ENCODE assay signal across 27 cellular contexts in the genomic region with DNA sequence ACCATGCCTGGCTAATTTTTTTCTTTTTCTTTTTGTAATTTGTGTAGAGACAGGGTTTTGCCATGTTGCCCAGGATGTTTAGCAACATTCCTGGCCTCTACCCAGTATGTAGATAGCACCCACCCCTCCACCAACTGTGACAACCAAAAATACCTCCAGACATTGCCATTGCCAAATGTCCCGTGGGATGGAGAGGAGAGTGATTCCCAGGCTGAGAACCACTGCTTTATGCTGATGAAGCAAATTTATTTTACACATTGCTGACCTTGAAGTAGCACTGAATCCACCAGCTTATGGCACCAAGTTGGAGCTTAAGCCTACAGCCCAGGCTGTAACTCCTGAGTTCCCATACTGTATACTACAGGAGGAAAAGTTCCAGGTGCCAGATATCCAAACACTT. TPM values are rescaled to one million over a fixed set of nuclear protein-coding genes. Genes with fewer than 3 reads are reported as not detected.
A peak's percentile ranks its signal among the peaks of the same experiment; 100 is the strongest.
DNase-seq lines count a peak whose midpoint lies in the region; ATAC-seq, FAIRE-seq and TF ChIP-seq lines count a peak whose summit lies in the region.
"Had no signal": no experiment of that assay in that cellular context is flagged by ENCODE, and none has a peak within 500 bp of the region (broad histone marks: within the 10 kb centered on the region; RNA-seq: fewer than 3 reads in every experiment).

No MANE protein-coding gene starts in this region.

- H3K4ac ChIP-seq in H1 (replicated peaks; ENCODE audit: insufficient read length, low read depth, low read length) = no peak overlapping the region

- H4K8ac ChIP-seq in H1 (ENCODE audit: extremely low read depth, insufficient read depth, low read length) = no peak overlapping the region

- H4K91ac ChIP-seq in H1 (replicated peaks; ENCODE audit: insufficient read length, low read length) = no peak overlapping the region

- no peak overlapping the region for H3K18ac ChIP-seq in H1 (ENCODE audit: extremely low read depth, low read length)

- no peak overlapping the region for H3K14ac ChIP-seq in H1 (ENCODE audit: insufficient read length)

- no peak overlapping the region for H2BK12ac ChIP-seq in H1 (ENCODE audit: low read depth, low read length)

- intact Hi-C loops in Right ventricle myocardium inferior (cut with DNase I) (no loop called here), left ventricle myocardium inferior (cut with micrococcal nuclease) (no loop called here), HepG2 (cut with micrococcal nuclease; ENCODE audit: unreplicated experiment) (no loop called here), right lobe of liver (cut with DNase I) (no loop called here)

- no peak overlapping the region for H2BK120ac ChIP-seq in H1 (replicated peaks; ENCODE audit: low read depth, low read length)

- POLR2A ChIA-PET in HepG2 (lab: Yijun Ruan, JAX) = no interaction called here
- POLR2A ChIA-PET in H1 (lab: Charles Lee; ENCODE audit: partially characterized antibody) = no interaction called here

- no peak for TF ChIP-seq RAD21 in HepG2 (CRISPR knock-in tag; IDR thresholded peaks at IDR 0.05)
- no peak for TF ChIP-seq RAD21 in H1 (IDR thresholded peaks at IDR 0.05 in 1 of 2, conservative IDR thresholded peaks at IDR 0.05 in 1 of 2; ENCODE audit: low read depth in 2 of 2, low read length in 2 of 2)

- H3K9me3 ChIP-seq in left ventricle myocardium inferior (replicated peaks) = no peaks in the 10 kb centered on the region
- no peaks in the 10 kb centered on the region for H3K9me3 ChIP-seq in HepG2 (ENCODE audit: low read length)
- no peaks in the 10 kb centered on the region for H3K9me3 ChIP-seq in right lobe of liver
- no peaks in the 10 kb centered on the region for H3K9me3 ChIP-seq in H1 (ENCODE audit: insufficient read depth in 2 of 2, low read depth in 1 of 2, low read length in 1 of 2)

- no peak overlapping the region for H3K4me3 ChIP-seq in left ventricle myocardium inferior
- H3K4me3 ChIP-seq in HepG2 (replicated peaks in 1 of 3; ENCODE audit: insufficient read depth in 1 of 3, low read depth in 2 of 3, low read length in 3 of 3) = no peak overlapping the region
- H3K4me3 ChIP-seq in right lobe of liver = no peak overlapping the region
- H3K4me3 ChIP-seq in H1 (ENCODE audit: extremely low read depth in 1 of 4, insufficient read depth in 2 of 4, low read depth in 3 of 4, low read length in 4 of 4) = no peak overlapping the region
- H3K4me3 ChIP-seq: GM23338 had no signal

- peak; percentile 47 for ATAC-seq in Right ventricle myocardium inferior
- ATAC-seq in HepG2 = no peak
- no peak for ATAC-seq in right lobe of liver
- no peak for ATAC-seq in left lobe of liver
- ATAC-seq: GM23338 had no signal

- TF ChIP-seq CTCF in left ventricle myocardium inferior (IDR thresholded peaks at IDR 0.05; ENCODE audit: borderline replicate concordance) = no peak
- no peak for TF ChIP-seq CTCF in HepG2 (CRISPR knock-in tag; IDR thresholded peaks at IDR 0.05)
- no peak for TF ChIP-seq CTCF in right lobe of liver (IDR thresholded peaks at IDR 0.05)
- no peak for TF ChIP-seq CTCF in H1 (IDR thresholded peaks at IDR 0.05; ENCODE audit: control extremely low read depth in 1 of 3, insufficient read depth in 1 of 3, low read depth in 1 of 3, low read length in 3 of 3)

- H4K20me1 ChIP-seq in HepG2 (ENCODE audit: insufficient read depth, low read length) (no peaks in the 10 kb centered on the region), H1 (replicated peaks in 1 of 2; ENCODE audit: control insufficient read depth in 1 of 2, insufficient read depth in 2 of 2, low read length in 2 of 2) (no peaks in the 10 kb centered on the region)

- H3K36me3 ChIP-seq in left ventricle myocardium inferior = no peaks in the 10 kb centered on the region
- H3K36me3 ChIP-seq in HepG2 (replicated peaks in 1 of 2; ENCODE audit: control insufficient read depth in 1 of 2, insufficient read depth in 2 of 2, low read length in 2 of 2) = no peaks in the 10 kb centered on the region
- no peaks in the 10 kb centered on the region for H3K36me3 ChIP-seq in right lobe of liver
- no peaks in the 10 kb centered on the region for H3K36me3 ChIP-seq in H1 (ENCODE audit: control insufficient read depth in 2 of 4, insufficient read depth in 4 of 4, low read length in 3 of 4)

- no peak overlapping the region for H4K5ac ChIP-seq in H1 (ENCODE audit: insufficient read length, low read depth, low read length)

- H2AK5ac ChIP-seq in H1 (ENCODE audit: low read depth, low read length) = no peak overlapping the region

- WGBS in HepG2 (ENCODE audit: low lambda C conversion rate) = 7% methylated on average over 1 of the region's 1 CpG
- WGBS in right lobe of liver (ENCODE audit: insufficient coverage, low coverage, low lambda C conversion rate, missing lambda C conversion rate) = 67% methylated on average over 1 of the region's 1 CpG
- 100% methylated on average over 1 of the region's 1 CpG; no CpG with 5 or more reads in 1 of the 2 experiments for WGBS in H1 (ENCODE audit: extremely low coverage in 1 of 2, insufficient coverage in 1 of 2, insufficient read length in 1 of 2, insufficient replicate concordance in 2 of 2, low coverage in 1 of 2, low lambda C conversion rate in 2 of 2, missing lambda C conversion rate in 1 of 2), 2 experiments

- no peak overlapping the region for H3K4me2 ChIP-seq in HepG2 (ENCODE audit: low read depth, low read length)
- no peak overlapping the region for H3K4me2 ChIP-seq in H1 (ENCODE audit: insufficient read depth in 1 of 2, low read depth in 2 of 2, low read length in 2 of 2)
- H3K4me2 ChIP-seq: GM23338 had no signal

- FAIRE-seq in HepG2 (lab: Jason Lieb, UNC) = no peak
- FAIRE-seq in H1 (lab: Jason Lieb, UNC) = no peak
- FAIRE-seq: A204.1, GM12891, GM18507, H54 had no signal

- H3K79me1 ChIP-seq in H1 (ENCODE audit: low read depth, low read length) = no peaks in the 10 kb centered on the region

- H2BK15ac ChIP-seq in H1 (ENCODE audit: low read length) = no peak overlapping the region

- BruUV-seq in HepG2 (replicated peaks; lab: Mats Ljungman, UMichigan) = no TSS peak

- in situ Hi-C loops in HepG2 (cut with HindIII; ENCODE audit: extremely low pct_ligation_motif_present, low pct_unique_long_range_greater_than_20kb) = loop anchor here (10.0 kb wide), 1 partner anchor 56 kb away; no protein-coding TSS in a partner anchor

- H3K9ac ChIP-seq in HepG2 (ENCODE audit: insufficient read depth, low read depth, low read length) (no peak overlapping the region), H1 (replicated peaks in 1 of 4; ENCODE audit: extremely low read depth in 1 of 4, low read depth in 3 of 4, low read length in 3 of 4) (no peak overlapping the region)

- H3K27ac ChIP-seq in left ventricle myocardium inferior (replicated peaks) (no peak overlapping the region), HepG2 (ENCODE audit: extremely low read length, insufficient read depth, low read length) (no peak overlapping the region), right lobe of liver (no peak overlapping the region), H1 (ENCODE audit: low read depth, low read length) (no peak overlapping the region)
- H3K27ac ChIP-seq: 22Rv1 had no signal

- H2BK20ac ChIP-seq in H1 (ENCODE audit: low read length) = no peak overlapping the region

- no peak for DNase-seq in Right ventricle myocardium inferior (ENCODE audit: missing footprints)
- DNase-seq in left ventricle myocardium inferior = no peak
- DNase-seq in HepG2 (ENCODE audit: low spot score) = no peak
- no peak for DNase-seq in right lobe of liver
- DNase-seq in H1 (ENCODE audit: low read depth in 1 of 2, low spot score in 2 of 2) = no peak
- no peak for DNase-seq in NCI-H1105 (lab: John Stamatoyannopoulos, UW)
- no peak for DNase-seq in iPS-NIHi7 (ENCODE audit: extremely low spot score)
- DNase-seq in left lobe of liver (ENCODE audit: low spot score) = no peak
- DNase-seq: ACHN; AML-193; C1 segment of cervical spinal cord; Calu3; CD4-positive, alpha-beta memory T cell; COR-L47; DMS53; DMS79 treated with DMSO at 0.1 percent for 48 hours; GF-D8; HCEC 1CT had no signal

- no peaks in the 10 kb centered on the region for H3K79me2 ChIP-seq in HepG2 (ENCODE audit: insufficient read depth, low read length)
- no peaks in the 10 kb centered on the region for H3K79me2 ChIP-seq in H1 (ENCODE audit: control insufficient read depth in 1 of 2, insufficient read depth in 2 of 2, low read length in 2 of 2)

- CTCF ChIA-PET in HepG2 (lab: Yijun Ruan, JAX; ENCODE audit: low intra/inter-chr PET ratio, low total read pairs) (interaction anchor here (1.1 kb wide), 1 partner anchor 121 kb away, joined by 4 read pairs; no protein-coding TSS in a partner anchor), H1 (lab: Charles Lee; ENCODE audit: partially characterized antibody) (interaction anchor here (0.6 to 3.5 kb wide), 9 partner anchors 10 to 228 kb away, joined by 3 to 20 read pairs (median 7); no protein-coding TSS in a partner anchor)

- H2AFZ ChIP-seq in HepG2 (ENCODE audit: low read length) (no peak overlapping the region), H1 (ENCODE audit: low read length) (no peak overlapping the region)
- H2AFZ ChIP-seq: GM23338 had no signal

- no peak overlapping the region for H3K56ac ChIP-seq in H1 (replicated peaks; ENCODE audit: insufficient read length, low read depth, low read length)

- H3K23me2 ChIP-seq in H1 (ENCODE audit: low read depth, low read length) = no peaks in the 10 kb centered on the region

- no peak overlapping the region for H3K23ac ChIP-seq in H1 (ENCODE audit: insufficient read length)

- TF ChIP-seq EP300 in HepG2 (IDR thresholded peaks at IDR 0.05; ENCODE audit: low read depth in 2 of 2, low read length in 2 of 2) (no peak), HepG2 (CRISPR knock-in tag; IDR thresholded peaks at IDR 0.05; ENCODE audit: borderline replicate concordance) (no peak), H1 (IDR thresholded peaks at IDR 0.05; ENCODE audit: borderline replicate concordance in 1 of 2, low read depth in 2 of 2, low read length in 2 of 2) (no peak)

- H3K4me1 ChIP-seq in left ventricle myocardium inferior (peaks cover 22% of the 10 kb centered on the region), HepG2 (ENCODE audit: insufficient read depth, low read length) (peaks cover 20% of the 10 kb centered on the region), right lobe of liver (no peaks in the 10 kb centered on the region), H1 (replicated peaks in 1 of 4; ENCODE audit: control insufficient read depth in 3 of 4, insufficient read depth in 4 of 4, low read length in 3 of 4) (no peaks in the 10 kb centered on the region)

- H3K27me3 ChIP-seq in left ventricle myocardium inferior (ENCODE audit: low read depth) = no peaks in the 10 kb centered on the region
- peaks cover 1 to 23% of the 10 kb centered on the region in 2 experiments; a peak in 3 of 5 replicates for H3K27me3 ChIP-seq in HepG2 (ENCODE audit: control insufficient read depth in 1 of 2, insufficient read depth in 2 of 2, low read length in 2 of 2)
- no peaks in the 10 kb centered on the region for H3K27me3 ChIP-seq in right lobe of liver
- H3K27me3 ChIP-seq in H1 (replicated peaks in 1 of 4; ENCODE audit: control insufficient read depth in 3 of 4, extremely low read depth in 1 of 4, insufficient read depth in 3 of 4, low read length in 3 of 4) = no peaks in the 10 kb centered on the region; a peak in 1 of 7 replicates

- H2BK5ac ChIP-seq in H1 (ENCODE audit: low read depth, low read length) = no peak overlapping the region

- TF ChIP-seq POLR2A in HepG2 (IDR thresholded peaks at IDR 0.05; ENCODE audit: insufficient read depth in 1 of 2, low read depth in 2 of 2, low read length in 2 of 2) (no peak), right lobe of liver (IDR thresholded peaks at IDR 0.05) (no peak), H1 (IDR thresholded peaks at IDR 0.05; ENCODE audit: control extremely low read depth in 1 of 2, low read depth in 2 of 2, low read length in 2 of 2) (no peak)

RNA-seq across cellular contexts. Expression of gene GGTA1, which starts 58.5 kb away (rescaled TPM):
- total RNA-seq in Right ventricle myocardium inferior = 27.9 TPM
- 34.1 TPM for total RNA-seq in left ventricle myocardium inferior
- not detected in 2 replicates for total RNA-seq in HepG2 (2016; rRNA removed; fragmentation: Illumina TruSeq; extraction: Trizol)
- total RNA-seq in HepG2 (2016; cell fraction: cytosol; rRNA removed; fragmentation: Illumina TruSeq; extraction: Trizol; ENCODE audit: low read depth) = not detected in 2 replicates
- not detected in 2 replicates for total RNA-seq in HepG2 (2016; cell fraction: insoluble cytoplasmic fraction; rRNA removed; fragmentation: Illumina TruSeq; extraction: Trizol)
- total RNA-seq in HepG2 (2016; cell fraction: membrane; rRNA removed; fragmentation: Illumina TruSeq; extraction: Trizol) = not detected in 2 replicates
- total RNA-seq in HepG2 (2016; cell fraction: nucleus; rRNA removed; fragmentation: Illumina TruSeq; extraction: Trizol) = not detected in 2 replicates
- polyA plus RNA-seq in HepG2 (2011; rRNA removed) = not detected in 2 replicates
- polyA plus RNA-seq in HepG2 (2011; cell fraction: cytosol; rRNA removed) = not detected in 2 replicates
- polyA plus RNA-seq in HepG2 (2011; cell fraction: nucleus; rRNA removed) = not detected in 2 replicates
- polyA plus RNA-seq in HepG2 (2012) = not detected in 2 replicates
- not detected in 2 replicates for polyA plus RNA-seq in HepG2 (2016; cell fraction: cytosol; fragmentation: Illumina TruSeq; extraction: Trizol; ENCODE audit: low read depth)
- polyA plus RNA-seq in HepG2 (2016; cell fraction: insoluble cytoplasmic fraction; fragmentation: Illumina TruSeq; extraction: Trizol; ENCODE audit: low read depth) = not detected in 2 replicates
- not detected in 2 replicates for polyA plus RNA-seq in HepG2 (2016; cell fraction: membrane; fragmentation: Illumina TruSeq; extraction: Trizol; ENCODE audit: low read depth)
- not detected in 2 replicates for polyA plus RNA-seq in HepG2 (2016; cell fraction: nucleus; fragmentation: Illumina TruSeq; extraction: Trizol; ENCODE audit: insufficient read depth, low read depth)
- not detected in 2 replicates for polyA minus RNA-seq in HepG2 (2011; rRNA and poly(A)+ RNA removed; ENCODE audit: low replicate concordance)
- polyA minus RNA-seq in HepG2 (2011; cell fraction: cytosol; rRNA and poly(A)+ RNA removed) = not detected in 2 replicates
- not detected in 2 replicates for polyA minus RNA-seq in HepG2 (2011; cell fraction: nucleus; rRNA and poly(A)+ RNA removed)
- 1 to 10 TPM in 5 of 6 experiments, under 1 TPM in 1; 0.43 to 3.5 (median 1.5) TPM for total RNA-seq in right lobe of liver
- not detected in 2 replicates for total RNA-seq in H1 (2021; fragmentation: NEBNext Ultra II Directional; extraction: Animal tissue kit (Norgen Biotek cat#: 25700))
- polyA plus RNA-seq in H1 (2011; rRNA removed) = not detected in 2 replicates
- polyA plus RNA-seq in H1 (2011; cell fraction: cytosol; rRNA removed) = not detected
- polyA plus RNA-seq in H1 (2011; cell fraction: nucleus; rRNA removed) = not detected
- not detected in 4 replicates for polyA plus RNA-seq in H1 (2012, experiment 1 of 2)
- not detected for polyA plus RNA-seq in H1 (2012, experiment 2 of 2)
- polyA plus RNA-seq in H1 (2013, experiment 1 of 2) = not detected
- not detected for polyA plus RNA-seq in H1 (2013, experiment 2 of 2)
- not detected in 2 replicates for polyA minus RNA-seq in H1 (2011; rRNA and poly(A)+ RNA removed)
- polyA minus RNA-seq in H1 (2011; cell fraction: cytosol; rRNA and poly(A)+ RNA removed) = not detected
- not detected for polyA minus RNA-seq in H1 (2011; cell fraction: nucleus; rRNA and poly(A)+ RNA removed)
- total RNA-seq in left lobe of liver = 1.2 TPM
- total RNA-seq: Calu3; CD4-positive, alpha-beta memory T cell; Daoy; G401; GM23338 had no signal
- polyA plus RNA-seq: BJ; CD4-positive, alpha-beta memory T cell had no signal
